1 cellular context compared by ENCODE assay signal in genomic region chr12:121893901-121894540, GRCh38.
TF ChIP-seq lines count a peak whose summit lies in the region.

No MANE protein-coding gene starts in this region.

TF ChIP-seq in HCT116, 20 proteins besides CTCF, POLR2A, EP300 and RAD21 (continued from another document):
- TF ChIP-seq, protein P1, sequence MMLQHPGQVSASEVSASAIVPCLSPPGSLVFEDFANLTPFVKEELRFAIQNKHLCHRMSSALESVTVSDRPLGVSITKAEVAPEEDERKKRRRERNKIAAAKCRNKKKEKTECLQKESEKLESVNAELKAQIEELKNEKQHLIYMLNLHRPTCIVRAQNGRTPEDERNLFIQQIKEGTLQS (IDR thresholded peaks at IDR 0.05): no peak
- TF ChIP-seq CEBPB (IDR thresholded peaks at IDR 0.05; ENCODE audit: low read depth) (no peak), FOSL1 (IDR thresholded peaks at IDR 0.05; ENCODE audit: low read depth) (no peak; the same call in 1 of the 2 replicates), YY1 (IDR thresholded peaks at IDR 0.05; ENCODE audit: extremely low read depth, insufficient replicate concordance, low read depth, low read length) (no peak), TCF7L2 (IDR thresholded peaks at IDR 0.05; ENCODE audit: borderline replicate concordance, extremely low read depth, insufficient read depth, insufficient read length) (no peak), CBX3 (IDR thresholded peaks at IDR 0.05; ENCODE audit: low read depth) (no peak), EZH2 (IDR thresholded peaks at IDR 0.05) (no peak), ELF1 (IDR thresholded peaks at IDR 0.05; ENCODE audit: borderline replicate concordance, low read depth) (no peak), SRF (IDR thresholded peaks at IDR 0.05; ENCODE audit: low read depth) (no peak), ZNF274 (IDR thresholded peaks at IDR 0.05; ENCODE audit: low read depth, low read length) (no peak), JUND (IDR thresholded peaks at IDR 0.05) (no peak), ZFX (IDR thresholded peaks at IDR 0.05) (no peak), EZH2phosphoT487 (IDR thresholded peaks at IDR 0.05; ENCODE audit: borderline replicate concordance) (no peak), SIN3A (IDR thresholded peaks at IDR 0.05; ENCODE audit: low read depth) (no peak)
- TF ChIP-seq, protein P2, sequence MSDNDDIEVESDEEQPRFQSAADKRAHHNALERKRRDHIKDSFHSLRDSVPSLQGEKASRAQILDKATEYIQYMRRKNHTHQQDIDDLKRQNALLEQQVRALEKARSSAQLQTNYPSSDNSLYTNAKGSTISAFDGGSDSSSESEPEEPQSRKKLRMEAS (IDR thresholded peaks at IDR 0.05): no peak
